ENCODE assay signal across 13 cellular contexts in genomic region chr11:120332822-120333716, GRCh38. TPM values are rescaled to one million over a fixed set of nuclear protein-coding genes. Genes with fewer than 3 reads are reported as not detected.
A peak's percentile ranks its signal among the peaks of the same experiment; 100 is the strongest.
DNase-seq lines count a peak whose midpoint lies in the region; ATAC-seq and TF ChIP-seq lines count a peak whose summit lies in the region.
"Had no signal": no experiment of that assay in that cellular context is flagged by ENCODE, and none has a peak within 500 bp of the region (broad histone marks: within the 10 kb centered on the region; RNA-seq: fewer than 3 reads in every experiment).

No MANE protein-coding gene starts in this region.

- H3K36me3 ChIP-seq in prostate gland = no peaks in the 10 kb centered on the region

- H3K4me1 Mint-ChIP-seq in chondrocyte (ENCODE audit: low read depth) = peaks cover 65% of the 10 kb centered on the region

- WGBS in prostate gland = 81% methylated on average over 5 of the region's 5 CpGs

- intact Hi-C loops in prostate gland (cut with DNase I) = loop anchor here (10.0 kb wide), 3 partner anchors 72 to 352 kb away; no protein-coding TSS in a partner anchor

- H3K9me3 Mint-ChIP-seq in chondrocyte (ENCODE audit: low read depth) = no peaks in the 10 kb centered on the region

- H3K9me3 ChIP-seq in prostate gland = no peaks in the 10 kb centered on the region
- H3K9me3 ChIP-seq: SJSA1 had no signal

- H3K27ac ChIP-seq in prostate gland = peak overlapping the region; percentile 12 to 20

- H3K27me3 ChIP-seq in prostate gland (replicated peaks; ENCODE audit: insufficient read depth) = no peaks in the 10 kb centered on the region
- H3K27me3 ChIP-seq: SJSA1 had no signal

- H3K4me3 ChIP-seq in prostate gland = no peak overlapping the region
- H3K4me3 ChIP-seq: SJSA1 had no signal

- no peak overlapping the region for H3K4me3 Mint-ChIP-seq in chondrocyte (ENCODE audit: unreplicated experiment)

- H3K36me3 Mint-ChIP-seq in chondrocyte (ENCODE audit: low read depth) = peaks cover 3% of the 10 kb centered on the region

- TF ChIP-seq CTCF in chondrocyte (IDR thresholded peaks at IDR 0.05) = no peak
- no peak for TF ChIP-seq CTCF in prostate gland (IDR thresholded peaks at IDR 0.05)

- H3K4me1 ChIP-seq in prostate gland (replicated peaks) = no peaks in the 10 kb centered on the region

- DNase-seq in EL (peak; percentile 36), RPMI8226 (peak; percentile 13), chondrocyte (ENCODE audit: low spot score) (no peak), prostate gland (ENCODE audit: low spot score) (no peak), NCI-H82 treated with DMSO at 0.1 percent for 48 hours (lab: John Stamatoyannopoulos, UW; ENCODE audit: unreplicated experiment) (no peak)
- DNase-seq: left ventricle myocardium superior; NCI-H1694 treated with DMSO at 0.1 percent for 48 hours; NCI-H748 treated with DMSO at 0.1 percent for 48 hours; stimulated activated CD8-positive, alpha-beta memory T cell treated with anti-CD3 and anti-CD28 coated beads, Interleukin-4, amount 100 ng/mL, for 48 hours had no signal

- H3K27me3 Mint-ChIP-seq in chondrocyte (ENCODE audit: low read depth) = no peaks in the 10 kb centered on the region

- peak overlapping the region; percentile 96 for H3K27ac Mint-ChIP-seq in chondrocyte (ENCODE audit: unreplicated experiment)

- no peak for ATAC-seq in GM19351 (IDR thresholded peaks at IDR 0.05; ENCODE audit: unreplicated experiment)
- ATAC-seq in HG03439 (IDR thresholded peaks at IDR 0.05; ENCODE audit: unreplicated experiment) = no peak
- no peak for ATAC-seq in GM21717 (IDR thresholded peaks at IDR 0.05; ENCODE audit: unreplicated experiment)
- ATAC-seq: left ventricle myocardium superior had no signal

- no peak for TF ChIP-seq POLR2A in prostate gland (IDR thresholded peaks at IDR 0.05)

RNA-seq across cellular contexts. Expression of gene ARHGEF12, which starts 3.1 kb away (rescaled TPM):
- total RNA-seq in chondrocyte (71.9 to 93.3 TPM (median 74.2 TPM) in 3 replicates), prostate gland (10 to 100 TPM; 86.2 to 96.5 TPM)

RNA-seq across cellular contexts. Expression of gene TLCD5, which starts 8.0 kb away (rescaled TPM):
- total RNA-seq in chondrocyte (8.8 to 10.5 TPM (median 9.8 TPM) in 3 replicates), prostate gland (10 to 100 TPM in 1 of 2 donors, 1 to 10 TPM in 1; 7.8 to 10.6 TPM)

Comparison
In these comparisons a context has a peak if more than half of its experiments do, and no peak if none do; other contexts are left out.
1. DNase-seq: peak in EL (single experiment) and RPMI8226 (single experiment); none in chondrocyte (single experiment), prostate gland (single experiment) and NCI-H82 treated with DMSO at 0.1 percent for 48 hours (single experiment).